8 cellular contexts compared by ENCODE assay signal in genomic region chr10:70528726-70529362, GRCh38. TPM values are rescaled to one million over a fixed set of nuclear protein-coding genes. Genes with fewer than 3 reads are reported as not detected.
A peak's percentile ranks its signal among the peaks of the same experiment; 100 is the strongest.
DNase-seq lines count a peak whose midpoint lies in the region; ATAC-seq lines count a peak whose summit lies in the region.

No MANE protein-coding gene starts in this region.

- ATAC-seq in HG02610 (IDR thresholded peaks at IDR 0.05; ENCODE audit: unreplicated experiment) = no peak
- ATAC-seq in GM18519 (IDR thresholded peaks at IDR 0.05; ENCODE audit: low FRiP score, unreplicated experiment) = no peak
- ATAC-seq in HG02885 (IDR thresholded peaks at IDR 0.05; ENCODE audit: poor library complexity, unreplicated experiment) = no peak

- DNase-seq in A172 (ENCODE audit: low spot score) (peak; percentile 61), GM03348 (ENCODE audit: low spot score) (peak; percentile 60), RPMI7951 (ENCODE audit: low read depth) (peak; percentile 53), foreskin melanocyte (peak; percentile 45)
- no peak for DNase-seq in activated naive CD4-positive, alpha-beta T cell treated with Interleukin-2 at 50 U/mL for 16 hours

RNA-seq across cellular contexts. Expression of gene PALD1, which starts 50.3 kb away (rescaled TPM):
- total RNA-seq in A172 (2014; rRNA removed; shearing (Covaris generic)) = 4.0 and 5.8 TPM in 2 replicates
- 0.10 and 0.12 TPM in 2 replicates for total RNA-seq in RPMI7951 (2014; rRNA removed; shearing (Covaris generic))
